ENCODE assay signal across 8 cellular contexts in genomic region chr2:120735750-120736170, GRCh38. TPM values are rescaled to one million over a fixed set of nuclear protein-coding genes. Genes with fewer than 3 reads are reported as not detected.
A peak's percentile ranks its signal among the peaks of the same experiment; 100 is the strongest.
DNase-seq lines count a peak whose midpoint lies in the region; ATAC-seq, FAIRE-seq and TF ChIP-seq lines count a peak whose summit lies in the region.

Gene GLI2 (plus strand): TSS chr2:120735868. CDS start chr2:120797321, 61,453 bp downstream.

- DNase-seq in ELF-1 (ENCODE audit: low read depth, low spot score) (peak; percentile 87), HPDE6-E6E7 (ENCODE audit: extremely low spot score) (peak; percentile 67), Peyer's patch (peak in 2 of 3 donors; percentile 53 to 65), cardiac fibroblast (ENCODE audit: low read depth in 2 of 2) (peak; percentile 91 to 94), kidney (peak; percentile 92)
- DNase-seq in stimulated activated CD4-positive, alpha-beta T cell treated with anti-CD3 and anti-CD28 coated beads, Interleukin-15, amount 100 ng/mL, for 24 hours, result peak; percentile 73
- no peak for DNase-seq in NK-92 treated with Interleukin-12 subunit alpha and Interleukin-12 subunit beta, amount 100 ng/mL, for 24 hours (lab: John Stamatoyannopoulos, UW)

- intact Hi-C loops in kidney (cut with DNase I), result no loop called here

- H3K9me3 ChIP-seq in Peyer's patch (no peaks in the 10 kb centered on the region), kidney (ENCODE audit: control insufficient read depth in 1 of 2, low read length in 2 of 2) (no peaks in the 10 kb centered on the region)

- H3K4me1 ChIP-seq in Peyer's patch, result peaks cover 0 to 23% (median 0%) of the 10 kb centered on the region in 4 donors
- H3K4me1 ChIP-seq in kidney (ENCODE audit: control insufficient read depth in 1 of 2, insufficient read depth in 1 of 2, low read depth in 1 of 2, low read length in 2 of 2), result peaks cover 0 to 2% of the 10 kb centered on the region in 2 donors

- no peak for FAIRE-seq in kidney (lab: Jason Lieb, UNC)

- H3K36me3 ChIP-seq in Peyer's patch, result no peaks in the 10 kb centered on the region
- no peaks in the 10 kb centered on the region for H3K36me3 ChIP-seq in kidney (ENCODE audit: control insufficient read depth in 1 of 2, insufficient read depth in 2 of 2, low read length in 2 of 2)

- peaks cover 0 to 16% of the 10 kb centered on the region in 2 donors for H3K27me3 ChIP-seq in Peyer's patch

- H3K27ac ChIP-seq in Peyer's patch, result peak within 1 kb of the TSS; percentile 16 to 81 (median 70)
- H3K27ac ChIP-seq in kidney (ENCODE audit: low read depth in 2 of 2, low read length in 2 of 2), result peak within 1 kb of the TSS; percentile 60 to 81

- TF ChIP-seq CTCF in Peyer's patch (IDR thresholded peaks at IDR 0.05), result peak in 4 of 6 experiments; percentile 25 to 44 (median 36)
- TF ChIP-seq CTCF in cardiac fibroblast (IDR thresholded peaks at IDR 0.05; ENCODE audit: low read depth, low read length), result peak; percentile 33
- peak; percentile 67 for TF ChIP-seq CTCF in kidney (IDR thresholded peaks at IDR 0.05; ENCODE audit: borderline replicate concordance, extremely low read depth, insufficient read depth)

- H3K9ac ChIP-seq in kidney (ENCODE audit: low read length in 2 of 2), result no peak within 1 kb of the TSS

- ATAC-seq in HG02938 (IDR thresholded peaks at IDR 0.05; ENCODE audit: unreplicated experiment), result no peak

- peak within 1 kb of the TSS; percentile 22 to 51 (median 39) for H3K4me3 ChIP-seq in Peyer's patch
- peak within 1 kb of the TSS; percentile 73 to 80 for H3K4me3 ChIP-seq in cardiac fibroblast (replicated peaks in 1 of 2; ENCODE audit: low read depth in 2 of 2, low read length in 2 of 2)
- peak within 1 kb of the TSS in 1 of 2 donors; percentile 52 for H3K4me3 ChIP-seq in kidney (ENCODE audit: low read length in 2 of 2)

- no peak for TF ChIP-seq POLR2A in Peyer's patch (IDR thresholded peaks at IDR 0.05)

RNA-seq across cellular contexts. Expression of gene GLI2, which starts in this region (rescaled TPM):
- total RNA-seq in Peyer's patch, result 1 to 10 TPM in 1 of 4 donors, under 1 TPM in 3; 0.18 to 5.8 (median 0.94) TPM
- 3.7 TPM for total RNA-seq in kidney
- polyA plus RNA-seq in kidney (ENCODE audit: insufficient read depth, low read depth, low replicate concordance), result 0.32 TPM
